Comparison of ENCODE assay signal across 8 cellular contexts in genomic region chr19:51108066-51108804, GRCh38. TPM values are rescaled to one million over a fixed set of nuclear protein-coding genes. Genes with fewer than 3 reads are reported as not detected.
DNase-seq lines count a peak whose midpoint lies in the region; ATAC-seq and TF ChIP-seq lines count a peak whose summit lies in the region.

Gene CTU1 (minus strand): TSS chr19:51108409. CDS start chr19:51104569, 3,840 bp downstream.

- intact Hi-C loops in gastrocnemius medialis (cut with DNase I; ENCODE audit: low total_unique reads), result loop anchor here (1.0 to 10.0 kb wide), 4 partner anchors 259 to 486 kb away; partner anchors contain the start of genes CLDND2, ETFB and ZNF175

- no peaks in the 10 kb centered on the region for H3K9me3 ChIP-seq in iPS DF 6.9 (ENCODE audit: control insufficient read depth, insufficient read depth, low read length)
- no peaks in the 10 kb centered on the region for H3K9me3 ChIP-seq in gastrocnemius medialis

- TF ChIP-seq POLR2A in gastrocnemius medialis (IDR thresholded peaks at IDR 0.05), result peak; percentile 34 to 63

- H3K36me3 ChIP-seq in iPS DF 6.9 (ENCODE audit: control insufficient read depth, insufficient read depth, low read length) (peaks cover 8% of the 10 kb centered on the region; the same call in 1 of the 2 replicates), gastrocnemius medialis (peaks cover 0 to 5% of the 10 kb centered on the region in 2 donors)

- in situ Hi-C loops in gastrocnemius medialis (cut with MboI; ENCODE audit: low sequenced_read_pairs in 4 of 4), result loop anchor here (5.0 to 25.0 kb wide), 3 partner anchors 479 to 497 kb away; no protein-coding TSS in a partner anchor

- TF ChIP-seq CTCF in 22Rv1 (IDR thresholded peaks at IDR 0.05) (0 out of 2 replicates have a peak, but pooled peaks have one; percentile 4), gastrocnemius medialis (IDR thresholded peaks at IDR 0.05 in 4 of 5, conservative IDR thresholded peaks at IDR 0.05 in 1 of 5) (peak in 2 of 5 experiments; percentile 24 to 26)

- H3K4me3 ChIP-seq in iPS DF 6.9 (ENCODE audit: low read length), result peak within 1 kb of the TSS; percentile 78
- peak within 1 kb of the TSS; percentile 65 to 87 (median 76) for H3K4me3 ChIP-seq in gastrocnemius medialis

- ATAC-seq in GM18520 (IDR thresholded peaks at IDR 0.05; ENCODE audit: unreplicated experiment) (peak; percentile 94), HG03064 (IDR thresholded peaks at IDR 0.05; ENCODE audit: low read depth, unreplicated experiment) (peak; percentile 88), gastrocnemius medialis (peak; percentile 100)

- H3K4me1 ChIP-seq in iPS DF 6.9 (ENCODE audit: control insufficient read depth, insufficient read depth, low read length), result peaks cover 1% of the 10 kb centered on the region; the same call in 1 of the 2 replicates
- peaks cover 8 to 14% of the 10 kb centered on the region in 2 donors for H3K4me1 ChIP-seq in gastrocnemius medialis

- peak; percentile 97 for DNase-seq in NCI-H2107 treated with DMSO at 0.1 percent for 48 hours (lab: John Stamatoyannopoulos, UW; ENCODE audit: unreplicated experiment)
- DNase-seq in UCSD-AML1 (lab: John Stamatoyannopoulos, UW; ENCODE audit: unreplicated experiment), result peak; percentile 99
- peak; percentile 96 for DNase-seq in brain pericyte (ENCODE audit: low read depth, low spot score)
- peak; percentile 96 for DNase-seq in iPS DF 6.9 (ENCODE audit: low read depth, low spot score)
- DNase-seq in gastrocnemius medialis, result peak; percentile 98 to 99

- no CpG with 5 or more reads among the region's 43 CpGs for WGBS in iPS DF 6.9 (ENCODE audit: insufficient coverage, insufficient read length)

- H3K27me3 ChIP-seq in iPS DF 6.9 (ENCODE audit: control insufficient read depth, insufficient read depth, low read length), result no peaks in the 10 kb centered on the region
- H3K27me3 ChIP-seq in gastrocnemius medialis, result no peaks in the 10 kb centered on the region

- H3K27ac ChIP-seq in 22Rv1, result peak within 1 kb of the TSS; percentile 63
- no peak within 1 kb of the TSS for H3K27ac ChIP-seq in iPS DF 6.9 (ENCODE audit: low read length)
- peak within 1 kb of the TSS; percentile 68 to 77 (median 74) for H3K27ac ChIP-seq in gastrocnemius medialis

RNA-seq across cellular contexts. Expression of gene CTU1, which starts in this region (rescaled TPM):
- 10 to 100 TPM in 2 of 4 donors, 1 to 10 TPM in 2; 5.8 to 11.9 (median 9.3) TPM for total RNA-seq in gastrocnemius medialis
